14 cellular contexts compared by ENCODE assay signal in genomic region chr1:41884256-41885240, GRCh38.
"Had no signal": no experiment of that assay in that cellular context is flagged by ENCODE, and none has a peak within 500 bp of the region (broad histone marks: within the 10 kb centered on the region; RNA-seq: fewer than 3 reads in every experiment).

No MANE protein-coding gene starts in this region.

- H3K27ac Mint-ChIP-seq: activated naive CD4-positive, alpha-beta T cell treated with anti-CD3 and anti-CD28 coated beads for 36 hours; activated T-helper 2 cell treated with anti-CD3 and anti-CD28 coated beads, Interferon-gamma antibody, Interleukin-2, Interleukin-4, amounts not matched to agents 10 μg/mL and 5 μg/mL and 100 μg/mL, durations not matched to agents 14 hours and 24 hours and 36 hours; stimulated activated memory B cell treated with anti-CD40 and anti-IgM and Interleukin-4, amounts not matched to agents 10 μg/mL and 1 μg/mL and 100 μg/mL, for 72 hours; T-cell had no signal

- H3K27ac ChIP-seq: coronary artery, esophagus muscularis mucosa, parathyroid adenoma had no signal

- H3K36me3 ChIP-seq: esophagus muscularis mucosa had no signal

- H3K9me3 Mint-ChIP-seq: activated naive CD4-positive, alpha-beta T cell treated with anti-CD3 and anti-CD28 coated beads for 36 hours; activated T-helper 2 cell treated with anti-CD3 and anti-CD28 coated beads, Interferon-gamma antibody, Interleukin-2, Interleukin-4, amounts not matched to agents 10 μg/mL and 5 μg/mL and 100 μg/mL, durations not matched to agents 14 hours and 24 hours and 36 hours; neural crest cell; stimulated activated memory B cell treated with anti-CD40 and anti-IgM and Interleukin-4, amounts not matched to agents 10 μg/mL and 1 μg/mL and 100 μg/mL, for 72 hours; T-cell had no signal

- ATAC-seq: stimulated activated memory B cell treated with anti-CD40 and anti-IgM and Interleukin-4, amounts not matched to agents 10 μg/mL and 1 μg/mL and 100 μg/mL, for 72 hours; T-cell had no signal

- H3K9ac ChIP-seq: parathyroid adenoma had no signal

- H3K27me3 Mint-ChIP-seq: T-cell had no signal

- H3K4me1 ChIP-seq: parathyroid adenoma had no signal

- H2AFZ ChIP-seq: parathyroid adenoma had no signal

- H3K9me3 ChIP-seq: esophagus muscularis mucosa had no signal

- H3K27me3 ChIP-seq: esophagus muscularis mucosa had no signal

- DNase-seq: activated CD4-positive, CD25-positive, alpha-beta regulatory T cell treated with anti-CD3 and anti-CD28 coated beads, Interleukin-2, amount 50 U/mL, for 72 hours; activated naive CD4-positive, alpha-beta T cell treated with anti-CD3 and anti-CD28 coated beads for 36 hours; activated T-cell treated with anti-CD3 and anti-CD28 coated beads, Interleukin-2, amount 50 U/mL, for 1 hour; hypothalamus; kidney glomerular epithelial cell; stimulated activated CD4-positive, alpha-beta T cell treated with anti-CD3 and anti-CD28 coated beads, Interleukin-2, amount 100 ng/mL, for 48 hours; T-cell; T-helper 9 cell had no signal

- H3K36me3 Mint-ChIP-seq: stimulated activated memory B cell treated with anti-CD40 and anti-IgM and Interleukin-4, amounts not matched to agents 10 μg/mL and 1 μg/mL and 100 μg/mL, for 72 hours; T-cell had no signal

- H3K4me3 Mint-ChIP-seq: activated naive CD4-positive, alpha-beta T cell treated with anti-CD3 and anti-CD28 coated beads for 36 hours; neural crest cell; stimulated activated memory B cell treated with anti-CD40 and anti-IgM and Interleukin-4, amounts not matched to agents 10 μg/mL and 1 μg/mL and 100 μg/mL, for 72 hours; T-cell had no signal

- H3K79me2 ChIP-seq: parathyroid adenoma had no signal

- H3K4me3 ChIP-seq: coronary artery, esophagus muscularis mucosa had no signal
